1 cellular context compared by ENCODE assay signal in the genomic region with DNA sequence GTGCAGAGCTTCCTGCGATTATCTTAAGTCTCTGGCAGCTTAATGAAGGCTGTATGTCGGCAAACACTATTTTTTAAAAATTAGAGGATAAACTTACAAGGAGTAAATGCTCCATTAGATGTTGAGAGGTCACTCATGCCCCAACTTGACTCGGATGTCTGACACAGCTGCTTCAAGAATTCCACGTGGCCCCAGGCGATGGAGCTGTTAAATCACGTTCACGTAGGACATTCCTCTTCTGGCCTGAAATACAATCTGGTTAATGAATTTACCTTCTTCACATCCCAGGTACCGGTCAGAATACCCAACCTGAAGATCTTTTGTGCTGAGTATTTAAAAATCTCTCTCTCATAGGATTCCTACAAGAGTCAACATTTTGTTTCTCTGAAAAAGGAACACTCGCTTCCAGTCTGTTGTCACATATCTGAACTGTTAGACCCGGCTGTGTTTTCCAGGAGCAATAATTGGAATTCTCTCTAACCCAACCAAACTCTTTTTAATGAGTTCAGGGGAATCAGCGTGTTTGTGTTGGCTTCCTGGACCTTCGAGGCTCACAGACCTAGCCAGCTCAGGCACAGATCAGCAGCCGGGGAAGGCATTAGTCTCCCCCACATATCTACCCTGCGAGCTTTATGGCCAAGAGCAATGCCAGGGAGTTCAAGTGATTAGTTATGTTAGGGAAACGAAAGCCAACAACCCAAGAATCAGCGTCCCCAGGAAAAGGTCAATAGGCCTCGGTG.
TF ChIP-seq lines count a peak whose summit lies in the region.

No MANE protein-coding gene starts in this region.

TF ChIP-seq in GM23338, 12 proteins besides CTCF, POLR2A, EP300 and RAD21 (continued from another document):
- TF ChIP-seq, protein P1, sequence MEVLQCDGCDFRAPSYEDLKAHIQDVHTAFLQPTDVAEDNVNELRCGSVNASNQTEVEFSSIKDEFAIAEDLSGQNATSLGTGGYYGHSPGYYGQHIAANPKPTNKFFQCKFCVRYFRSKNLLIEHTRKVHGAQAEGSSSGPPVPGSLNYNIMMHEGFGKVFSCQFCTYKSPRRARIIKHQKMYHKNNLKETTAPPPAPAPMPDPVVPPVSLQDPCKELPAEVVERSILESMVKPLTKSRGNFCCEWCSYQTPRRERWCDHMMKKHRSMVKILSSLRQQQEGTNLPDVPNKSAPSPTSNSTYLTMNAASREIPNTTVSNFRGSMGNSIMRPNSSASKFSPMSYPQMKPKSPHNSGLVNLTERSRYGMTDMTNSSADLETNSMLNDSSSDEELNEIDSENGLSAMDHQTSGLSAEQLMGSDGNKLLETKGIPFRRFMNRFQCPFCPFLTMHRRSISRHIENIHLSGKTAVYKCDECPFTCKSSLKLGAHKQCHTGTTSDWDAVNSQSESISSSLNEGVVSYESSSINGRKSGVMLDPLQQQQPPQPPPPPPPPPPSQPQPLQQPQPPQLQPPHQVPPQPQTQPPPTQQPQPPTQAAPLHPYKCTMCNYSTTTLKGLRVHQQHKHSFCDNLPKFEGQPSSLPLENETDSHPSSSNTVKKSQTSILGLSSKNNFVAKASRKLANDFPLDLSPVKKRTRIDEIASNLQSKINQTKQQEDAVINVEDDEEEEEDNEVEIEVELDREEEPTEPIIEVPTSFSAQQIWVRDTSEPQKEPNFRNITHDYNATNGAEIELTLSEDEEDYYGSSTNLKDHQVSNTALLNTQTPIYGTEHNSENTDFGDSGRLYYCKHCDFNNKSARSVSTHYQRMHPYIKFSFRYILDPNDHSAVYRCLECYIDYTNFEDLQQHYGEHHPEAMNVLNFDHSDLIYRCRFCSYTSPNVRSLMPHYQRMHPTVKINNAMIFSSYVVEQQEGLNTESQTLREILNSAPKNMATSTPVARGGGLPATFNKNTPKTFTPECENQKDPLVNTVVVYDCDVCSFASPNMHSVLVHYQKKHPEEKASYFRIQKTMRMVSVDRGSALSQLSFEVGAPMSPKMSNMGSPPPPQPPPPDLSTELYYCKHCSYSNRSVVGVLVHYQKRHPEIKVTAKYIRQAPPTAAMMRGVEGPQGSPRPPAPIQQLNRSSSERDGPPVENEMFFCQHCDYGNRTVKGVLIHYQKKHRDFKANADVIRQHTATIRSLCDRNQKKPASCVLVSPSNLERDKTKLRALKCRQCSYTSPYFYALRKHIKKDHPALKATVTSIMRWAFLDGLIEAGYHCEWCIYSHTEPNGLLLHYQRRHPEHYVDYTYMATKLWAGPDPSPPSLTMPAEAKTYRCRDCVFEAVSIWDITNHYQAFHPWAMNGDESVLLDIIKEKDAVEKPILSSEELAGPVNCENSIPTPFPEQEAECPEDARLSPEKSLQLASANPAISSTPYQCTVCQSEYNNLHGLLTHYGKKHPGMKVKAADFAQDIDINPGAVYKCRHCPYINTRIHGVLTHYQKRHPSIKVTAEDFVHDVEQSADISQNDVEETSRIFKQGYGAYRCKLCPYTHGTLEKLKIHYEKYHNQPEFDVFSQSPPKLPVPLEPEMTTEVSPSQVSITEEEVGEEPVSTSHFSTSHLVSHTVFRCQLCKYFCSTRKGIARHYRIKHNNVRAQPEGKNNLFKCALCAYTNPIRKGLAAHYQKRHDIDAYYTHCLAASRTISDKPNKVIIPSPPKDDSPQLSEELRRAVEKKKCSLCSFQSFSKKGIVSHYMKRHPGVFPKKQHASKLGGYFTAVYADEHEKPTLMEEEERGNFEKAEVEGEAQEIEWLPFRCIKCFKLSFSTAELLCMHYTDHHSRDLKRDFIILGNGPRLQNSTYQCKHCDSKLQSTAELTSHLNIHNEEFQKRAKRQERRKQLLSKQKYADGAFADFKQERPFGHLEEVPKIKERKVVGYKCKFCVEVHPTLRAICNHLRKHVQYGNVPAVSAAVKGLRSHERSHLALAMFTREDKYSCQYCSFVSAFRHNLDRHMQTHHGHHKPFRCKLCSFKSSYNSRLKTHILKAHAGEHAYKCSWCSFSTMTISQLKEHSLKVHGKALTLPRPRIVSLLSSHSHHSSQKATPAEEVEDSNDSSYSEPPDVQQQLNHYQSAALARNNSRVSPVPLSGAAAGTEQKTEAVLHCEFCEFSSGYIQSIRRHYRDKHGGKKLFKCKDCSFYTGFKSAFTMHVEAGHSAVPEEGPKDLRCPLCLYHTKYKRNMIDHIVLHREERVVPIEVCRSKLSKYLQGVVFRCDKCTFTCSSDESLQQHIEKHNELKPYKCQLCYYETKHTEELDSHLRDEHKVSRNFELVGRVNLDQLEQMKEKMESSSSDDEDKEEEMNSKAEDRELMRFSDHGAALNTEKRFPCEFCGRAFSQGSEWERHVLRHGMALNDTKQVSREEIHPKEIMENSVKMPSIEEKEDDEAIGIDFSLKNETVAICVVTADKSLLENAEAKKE (CRISPR knock-in tag; IDR thresholded peaks at IDR 0.05), result no peak
- TF ChIP-seq ETS1 (IDR thresholded peaks at IDR 0.05), result no peak
- TF ChIP-seq CREB1 (CRISPR knock-in tag; IDR thresholded peaks at IDR 0.05; ENCODE audit: low read depth), result no peak
- no peak for TF ChIP-seq ZNF114 (CRISPR knock-in tag; IDR thresholded peaks at IDR 0.05)
- TF ChIP-seq ZNF331 (CRISPR knock-in tag; IDR thresholded peaks at IDR 0.05; ENCODE audit: low read depth), result no peak
